Comparison of ENCODE assay signal across 13 cellular contexts in the genomic region with DNA sequence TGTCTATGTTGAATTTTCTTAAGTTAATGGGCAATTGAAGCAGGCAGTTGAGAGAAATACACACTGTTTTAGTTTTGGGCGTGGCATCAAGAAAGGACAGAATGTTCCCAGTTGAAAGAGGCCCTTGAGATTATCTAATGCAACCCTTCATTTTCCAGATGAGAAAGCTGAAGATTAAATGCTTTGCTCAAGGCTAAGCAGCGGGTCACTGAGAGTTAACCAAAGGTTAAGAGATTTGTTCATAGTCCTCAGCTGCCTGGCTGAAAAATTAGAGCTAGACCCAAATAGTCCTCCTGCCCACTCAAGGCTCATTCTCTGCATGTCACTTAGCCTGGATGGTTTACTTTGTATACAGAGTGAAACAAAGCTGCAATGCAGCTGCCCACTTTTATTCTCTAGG. TPM values are rescaled to one million over a fixed set of nuclear protein-coding genes. Genes with fewer than 3 reads are reported as not detected.
DNase-seq lines count a peak whose midpoint lies in the region; ATAC-seq and TF ChIP-seq lines count a peak whose summit lies in the region.
"Had no signal": no experiment of that assay in that cellular context is flagged by ENCODE, and none has a peak within 500 bp of the region (broad histone marks: within the 10 kb centered on the region; RNA-seq: fewer than 3 reads in every experiment).

No MANE protein-coding gene starts in this region.

- no peaks in the 10 kb centered on the region for H3K4me1 Mint-ChIP-seq in activated CD4-positive, alpha-beta T cell treated with anti-CD3 and anti-CD28 coated beads, Interleukin-2, amount 10 ng/mL, durations not matched to agents 7 days and 5 days
- H3K4me1 Mint-ChIP-seq: activated naive CD8-positive, alpha-beta T cell treated with anti-CD3 and anti-CD28 coated beads for 36 hours; B cell had no signal

- peak; percentile 73 for ATAC-seq in gastroesophageal sphincter
- ATAC-seq: foreskin keratinocyte had no signal

- peak overlapping the region; percentile 34 to 59 (median 46) for H3K27ac ChIP-seq in gastroesophageal sphincter
- H3K27ac ChIP-seq: foreskin keratinocyte had no signal

- H3K36me3 Mint-ChIP-seq in activated CD4-positive, alpha-beta T cell treated with anti-CD3 and anti-CD28 coated beads, Interleukin-2, amount 10 ng/mL, durations not matched to agents 7 days and 5 days (ENCODE audit: low read depth), result no peaks in the 10 kb centered on the region
- H3K36me3 Mint-ChIP-seq: activated naive CD8-positive, alpha-beta T cell treated with anti-CD3 and anti-CD28 coated beads for 36 hours had no signal

- TF ChIP-seq CTCF in gastroesophageal sphincter (IDR thresholded peaks at IDR 0.05), result no peak

- 57 to 64% methylated on average over 2 of the region's 2 CpGs for WGBS in gastroesophageal sphincter (ENCODE audit: low coverage in 1 of 2), 2 donors

- no peak overlapping the region for H3K4me3 Mint-ChIP-seq in activated CD4-positive, alpha-beta T cell treated with anti-CD3 and anti-CD28 coated beads, Interleukin-2, amount 10 ng/mL, durations not matched to agents 7 days and 5 days
- H3K4me3 Mint-ChIP-seq: activated naive CD8-positive, alpha-beta T cell treated with anti-CD3 and anti-CD28 coated beads for 36 hours; B cell; dendritic cell treated with granulocyte-macrophage colony-stimulating factor and Interleukin-4, amounts not matched to agents 40 ng/mL and 50 ng/mL, for 4 days had no signal

- no peak for TF ChIP-seq POLR2A in gastroesophageal sphincter (IDR thresholded peaks at IDR 0.05)

- H3K4me3 ChIP-seq in gastroesophageal sphincter, result no peak overlapping the region
- H3K4me3 ChIP-seq: HAP-1 had no signal

- no peaks in the 10 kb centered on the region for H3K27me3 ChIP-seq in gastroesophageal sphincter
- H3K27me3 ChIP-seq: foreskin keratinocyte had no signal

- H3K9me3 ChIP-seq in gastroesophageal sphincter, result no peaks in the 10 kb centered on the region
- H3K9me3 ChIP-seq: HAP-1 had no signal

- peaks cover 16% of the 10 kb centered on the region for H3K27me3 Mint-ChIP-seq in activated CD4-positive, alpha-beta T cell treated with anti-CD3 and anti-CD28 coated beads, Interleukin-2, amount 10 ng/mL, durations not matched to agents 7 days and 5 days
- H3K27me3 Mint-ChIP-seq: dendritic cell treated with granulocyte-macrophage colony-stimulating factor and Interleukin-4, amounts not matched to agents 40 ng/mL and 50 ng/mL, for 4 days had no signal

- peak; percentile 39 for TF ChIP-seq EP300 in gastroesophageal sphincter (IDR thresholded peaks at IDR 0.05)

- peak in 49 of 76 experiments; percentile 4 to 84 (median 48) for DNase-seq in HUDEP-2 (lab: John Stamatoyannopoulos, UW; ENCODE audit: unreplicated experiment in 76 of 76)
- DNase-seq in NCI-H748 (lab: John Stamatoyannopoulos, UW; ENCODE audit: unreplicated experiment), result peak; percentile 82
- peak; percentile 23 for DNase-seq in retina
- DNase-seq in HuH-7 (ENCODE audit: low spot score), result no peak
- no peak for DNase-seq in activated CD4-positive, alpha-beta T cell treated with anti-CD3 and anti-CD28 coated beads, Interleukin-2, amount 10 ng/mL, durations not matched to agents 7 days and 5 days
- no peak for DNase-seq in NOMO-1 (lab: John Stamatoyannopoulos, UW; ENCODE audit: unreplicated experiment in 2 of 2)
- no peak for DNase-seq in NCI-H510A (lab: John Stamatoyannopoulos, UW)
- DNase-seq: activated naive CD8-positive, alpha-beta T cell treated with anti-CD3 and anti-CD28 coated beads for 36 hours had no signal

- peaks cover 0 to 19% (median 2%) of the 10 kb centered on the region in 3 donors for H3K4me1 ChIP-seq in gastroesophageal sphincter

- H3K36me3 ChIP-seq in gastroesophageal sphincter, result no peaks in the 10 kb centered on the region
- H3K36me3 ChIP-seq: HAP-1 had no signal

- CTCF ChIA-PET in activated CD4-positive, alpha-beta T cell treated with anti-CD3 and anti-CD28 coated beads, Interleukin-2, amount 10 ng/mL, durations not matched to agents 7 days and 5 days (lab: Charles Lee), result no interaction called here

- H3K27ac Mint-ChIP-seq in activated CD4-positive, alpha-beta T cell treated with anti-CD3 and anti-CD28 coated beads, Interleukin-2, amount 10 ng/mL, durations not matched to agents 7 days and 5 days, result no peak overlapping the region
- H3K27ac Mint-ChIP-seq: activated naive CD8-positive, alpha-beta T cell treated with anti-CD3 and anti-CD28 coated beads for 36 hours; B cell; dendritic cell treated with granulocyte-macrophage colony-stimulating factor and Interleukin-4, amounts not matched to agents 40 ng/mL and 50 ng/mL, for 4 days had no signal

- POLR2A ChIA-PET in activated CD4-positive, alpha-beta T cell treated with anti-CD3 and anti-CD28 coated beads, Interleukin-2, amount 10 ng/mL, durations not matched to agents 7 days and 5 days (lab: Charles Lee), result no interaction called here

- H3K9me3 Mint-ChIP-seq in activated CD4-positive, alpha-beta T cell treated with anti-CD3 and anti-CD28 coated beads, Interleukin-2, amount 10 ng/mL, durations not matched to agents 7 days and 5 days, result no peaks in the 10 kb centered on the region
- H3K9me3 Mint-ChIP-seq: activated naive CD8-positive, alpha-beta T cell treated with anti-CD3 and anti-CD28 coated beads for 36 hours; dendritic cell treated with granulocyte-macrophage colony-stimulating factor and Interleukin-4, amounts not matched to agents 40 ng/mL and 50 ng/mL, for 4 days had no signal

RNA-seq across cellular contexts. Expression of a gene that starts 46.7 kb away (rescaled TPM):
- 100 to 1,000 TPM in 3 of 4 donors, 10 to 100 TPM in 1; 96.5 to 192 (median 140) TPM for total RNA-seq in gastroesophageal sphincter
- not detected for total RNA-seq in activated CD4-positive, alpha-beta T cell treated with anti-CD3 and anti-CD28 coated beads, Interleukin-2, amount 10 ng/mL, durations not matched to agents 7 days and 5 days
- total RNA-seq: activated naive CD8-positive, alpha-beta T cell treated with anti-CD3 and anti-CD28 coated beads for 36 hours; B cell had no signal

Comparison
In these comparisons a context has a peak if more than half of its experiments do, and no peak if none do; other contexts are left out.
1. DNase-seq: peak in HUDEP-2 (49 of 76), NCI-H748 (single experiment) and retina (single experiment); none in HuH-7 (single experiment), activated CD4-positive, alpha-beta T cell treated with anti-CD3 and anti-CD28 coated beads, Interleukin-2, amount 10 ng/mL, durations not matched to agents 7 days and 5 days (single experiment), NOMO-1 (0 of 2) and NCI-H510A (single experiment).
2. RNA of a gene that starts 46.7 kb away (total RNA-seq): 96.5 to 192 TPM in gastroesophageal sphincter; not detected in activated CD4-positive, alpha-beta T cell treated with anti-CD3 and anti-CD28 coated beads, Interleukin-2, amount 10 ng/mL, durations not matched to agents 7 days and 5 days; every median in the first group is over 10 times any median in the second.